8 cellular contexts compared by ENCODE assay signal in the genomic region with DNA sequence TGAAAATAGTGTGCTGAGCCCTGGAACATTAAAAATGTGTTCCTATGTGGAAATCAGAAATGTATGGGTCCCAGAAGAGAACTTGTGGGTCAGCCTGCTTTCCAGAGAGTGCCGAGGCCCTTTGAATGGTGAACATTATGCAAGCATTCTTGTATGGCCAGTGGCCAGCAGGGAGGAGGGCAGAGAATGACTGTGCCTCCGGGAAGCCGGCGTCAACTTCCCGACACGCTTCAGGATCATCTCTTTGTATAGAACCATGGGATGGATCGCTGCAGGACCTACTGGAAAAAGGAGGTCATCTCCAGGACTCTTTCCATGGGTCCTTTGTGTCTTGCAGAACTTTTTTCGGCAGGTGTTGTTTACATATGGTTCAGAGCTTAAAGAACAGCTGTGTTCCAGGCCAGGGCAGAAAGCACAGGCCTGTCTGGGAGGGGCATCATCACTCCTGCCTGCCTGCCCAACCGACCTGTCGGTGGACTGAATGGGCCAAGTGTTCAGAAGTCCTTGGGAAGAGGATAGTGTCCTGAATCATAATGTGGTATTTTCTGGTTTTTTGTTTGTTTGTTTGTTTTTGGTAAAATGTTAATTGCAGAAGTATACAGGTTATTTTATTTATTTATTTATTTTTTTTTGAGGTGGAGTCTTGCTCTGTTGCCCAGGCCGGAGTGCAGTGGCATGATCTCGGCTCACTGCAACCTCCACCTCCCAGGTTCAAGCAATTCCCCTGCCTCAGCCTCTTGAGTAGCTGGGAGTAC. TPM values are rescaled to one million over a fixed set of nuclear protein-coding genes. Genes with fewer than 3 reads are reported as not detected.
DNase-seq lines count a peak whose midpoint lies in the region; ATAC-seq and TF ChIP-seq lines count a peak whose summit lies in the region.

No MANE protein-coding gene starts in this region.

- peaks cover 88% of the 10 kb centered on the region for H3K4me1 Mint-ChIP-seq in activated CD8-positive, alpha-beta memory T cell treated with anti-CD3 and anti-CD28 coated beads, Interleukin-2, amount 10 ng/mL, durations not matched to agents 7 days and 5 days
- peaks cover 76 to 80% of the 10 kb centered on the region in 2 donors for H3K4me1 Mint-ChIP-seq in natural killer cell

- CTCF ChIA-PET in activated CD8-positive, alpha-beta memory T cell treated with anti-CD3 and anti-CD28 coated beads, Interleukin-2, amount 10 ng/mL, durations not matched to agents 7 days and 5 days (lab: Charles Lee): interaction anchor here (1.5 kb wide), 1 partner anchor 30 kb away, joined by 5 read pairs; no protein-coding TSS in a partner anchor

- H3K27ac Mint-ChIP-seq in activated CD8-positive, alpha-beta memory T cell treated with anti-CD3 and anti-CD28 coated beads, Interleukin-2, amount 10 ng/mL, durations not matched to agents 7 days and 5 days: peak overlapping the region; percentile 37
- H3K27ac Mint-ChIP-seq in natural killer cell: peak overlapping the region; percentile 35 to 77

- H3K4me3 Mint-ChIP-seq in activated CD8-positive, alpha-beta memory T cell treated with anti-CD3 and anti-CD28 coated beads, Interleukin-2, amount 10 ng/mL, durations not matched to agents 7 days and 5 days: no peak overlapping the region
- peak overlapping the region; percentile 47 for H3K4me3 Mint-ChIP-seq in natural killer cell

- no peak for TF ChIP-seq CTCF in VCaP (conservative IDR thresholded peaks at IDR 0.05)
- TF ChIP-seq CTCF in natural killer cell (IDR thresholded peaks at IDR 0.05): no peak

- H3K27me3 Mint-ChIP-seq in activated CD8-positive, alpha-beta memory T cell treated with anti-CD3 and anti-CD28 coated beads, Interleukin-2, amount 10 ng/mL, durations not matched to agents 7 days and 5 days: no peaks in the 10 kb centered on the region
- no peaks in the 10 kb centered on the region for H3K27me3 Mint-ChIP-seq in natural killer cell (ENCODE audit: low read depth in 2 of 2)

- ATAC-seq in activated CD8-positive, alpha-beta memory T cell treated with anti-CD3 and anti-CD28 coated beads, Interleukin-2, amount 10 ng/mL, durations not matched to agents 7 days and 5 days: no peak
- no peak for ATAC-seq in natural killer cell
- no peak for ATAC-seq in HG02840 (IDR thresholded peaks at IDR 0.05; ENCODE audit: low FRiP score, unreplicated experiment)

- no peak for DNase-seq in activated CD8-positive, alpha-beta memory T cell treated with anti-CD3 and anti-CD28 coated beads, Interleukin-2, amount 10 ng/mL, durations not matched to agents 7 days and 5 days
- DNase-seq in activated CD8-positive, alpha-beta memory T cell treated with anti-CD3 and anti-CD28 coated beads, Interleukin-2, amount 50 U/mL, for 48 hours: no peak
- DNase-seq in fibroblast of peridontal ligament (ENCODE audit: extremely low read depth) (peak; percentile 93), natural killer cell (no peak), NCI-H187 (lab: John Stamatoyannopoulos, UW) (no peak)
- no peak for DNase-seq in stimulated activated CD4-positive, alpha-beta T cell treated with anti-CD3 and anti-CD28 coated beads, Interleukin-4, amount 100 ng/mL, for 24 hours

- H3K27ac ChIP-seq in VCaP: peak overlapping the region; percentile 26

- H3K36me3 Mint-ChIP-seq in activated CD8-positive, alpha-beta memory T cell treated with anti-CD3 and anti-CD28 coated beads, Interleukin-2, amount 10 ng/mL, durations not matched to agents 7 days and 5 days: peaks cover 23% of the 10 kb centered on the region
- no peaks in the 10 kb centered on the region for H3K36me3 Mint-ChIP-seq in natural killer cell

- no peaks in the 10 kb centered on the region for H3K9me3 Mint-ChIP-seq in activated CD8-positive, alpha-beta memory T cell treated with anti-CD3 and anti-CD28 coated beads, Interleukin-2, amount 10 ng/mL, durations not matched to agents 7 days and 5 days (ENCODE audit: low read depth)
- no peaks in the 10 kb centered on the region for H3K9me3 Mint-ChIP-seq in natural killer cell

- intact Hi-C loops in natural killer cell (cut with micrococcal nuclease): no loop called here

RNA-seq across cellular contexts. Expression of a gene that starts 9.0 kb away (rescaled TPM):
- total RNA-seq in activated CD8-positive, alpha-beta memory T cell treated with anti-CD3 and anti-CD28 coated beads, Interleukin-2, amount 10 ng/mL, durations not matched to agents 7 days and 5 days: 100 to 1,000 TPM; 242 to 293 TPM
- total RNA-seq in natural killer cell: 100 to 1,000 TPM; 249 to 275 (median 274) TPM
